Comparison of ENCODE assay signal across 28 cellular contexts in the genomic region with DNA sequence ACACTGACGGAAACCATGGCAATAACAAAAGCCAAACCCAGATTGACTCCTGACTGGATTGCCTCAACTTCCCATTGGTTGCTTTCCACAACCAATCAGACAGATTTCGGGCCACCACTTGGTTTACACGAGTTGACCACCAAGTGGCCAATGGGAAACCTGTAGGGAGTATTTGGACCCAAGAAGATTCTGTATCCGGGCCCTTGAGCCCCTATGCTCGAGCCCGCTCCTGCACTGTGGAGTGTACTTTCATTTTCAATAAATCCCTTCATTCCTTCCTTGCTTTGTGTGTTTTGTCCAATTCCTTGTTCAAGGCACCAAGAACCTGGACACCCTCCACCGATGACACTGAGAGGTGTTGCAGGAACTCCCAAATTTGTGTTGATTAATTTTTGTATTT.
"Had no signal": no experiment of that assay in that cellular context is flagged by ENCODE, and none has a peak within 500 bp of the region (broad histone marks: within the 10 kb centered on the region; RNA-seq: fewer than 3 reads in every experiment).

No MANE protein-coding gene starts in this region.

- H3K9me3 Mint-ChIP-seq: neural progenitor cell; stimulated activated effector memory CD8-positive, alpha-beta T cell treated with anti-CD3 and anti-CD28 coated beads, Interleukin-12 subunit alpha, Interleukin-12 subunit beta, amount 100 ng/mL, for 72 hours had no signal

- H3K4me2 ChIP-seq: hepatocyte, neural progenitor cell had no signal

- H3K27ac ChIP-seq: dorsolateral prefrontal cortex, gastrocnemius medialis, heart left ventricle, hepatocyte, neural progenitor cell, parathyroid adenoma, testis, tibial nerve, upper lobe of left lung, uterus had no signal

- H3K79me2 ChIP-seq: hepatocyte, parathyroid adenoma had no signal

- H3K9me3 ChIP-seq: gastrocnemius medialis, heart left ventricle, testis, tibial nerve, upper lobe of left lung, uterus had no signal

- H3K27me3 ChIP-seq: dorsolateral prefrontal cortex, gastrocnemius medialis, heart left ventricle, hepatocyte, neural progenitor cell, testis, tibial nerve, upper lobe of left lung, uterus had no signal

- H3K4me3 Mint-ChIP-seq: memory B cell; naive thymus-derived CD4-positive, alpha-beta T cell; nephron; neural progenitor cell; stimulated activated effector memory CD8-positive, alpha-beta T cell treated with anti-CD3 and anti-CD28 coated beads, Interleukin-12 subunit alpha, Interleukin-12 subunit beta, amount 100 ng/mL, for 72 hours had no signal

- FAIRE-seq: colon, kidney had no signal

- H3K36me3 Mint-ChIP-seq: memory B cell; naive thymus-derived CD4-positive, alpha-beta T cell; neural progenitor cell; stimulated activated effector memory CD8-positive, alpha-beta T cell treated with anti-CD3 and anti-CD28 coated beads, Interleukin-12 subunit alpha, Interleukin-12 subunit beta, amount 100 ng/mL, for 72 hours had no signal

- DNase-seq: dorsolateral prefrontal cortex; effector CD4-positive, alpha-beta T cell; foreskin fibroblast; gastrocnemius medialis; heart left ventricle; kidney; midbrain; naive thymus-derived CD4-positive, alpha-beta T cell; stimulated activated CD4-positive, alpha-beta T cell treated with anti-CD3 and anti-CD28 coated beads, Interleukin-2, amount 100 ng/mL, for 24 hours; stimulated activated CD4-positive, alpha-beta T cell treated with anti-CD3 and anti-CD28 coated beads, Interleukin-4, amount 100 ng/mL, for 24 hours; stimulated activated naive CD4-positive, alpha-beta T cell treated with Interleukin-2 at 50 U/mL for 16 hours; substantia nigra; testis; upper lobe of left lung; uterus had no signal

- H3K9ac ChIP-seq: neural progenitor cell, parathyroid adenoma had no signal

- H3K27ac Mint-ChIP-seq: memory B cell; naive thymus-derived CD4-positive, alpha-beta T cell; nephron; neural progenitor cell; progenitor cell of endocrine pancreas; stimulated activated effector memory CD8-positive, alpha-beta T cell treated with anti-CD3 and anti-CD28 coated beads, Interleukin-12 subunit alpha, Interleukin-12 subunit beta, amount 100 ng/mL, for 72 hours had no signal

- H3K36me3 ChIP-seq: gastrocnemius medialis, heart left ventricle, neural progenitor cell, tibial nerve, upper lobe of left lung, uterus had no signal

- H3K4me3 ChIP-seq: dorsolateral prefrontal cortex, gastrocnemius medialis, heart left ventricle, hepatocyte, lung, neural progenitor cell, testis, tibial nerve, upper lobe of left lung, uterus had no signal

- H3K4me1 ChIP-seq: gastrocnemius medialis, heart left ventricle, neural progenitor cell, parathyroid adenoma, testis, tibial nerve, uterus had no signal

- H2AFZ ChIP-seq: hepatocyte, neural progenitor cell, parathyroid adenoma had no signal

- ATAC-seq: esophagus mucosa; gastrocnemius medialis; heart left ventricle; left lobe of liver; naive thymus-derived CD4-positive, alpha-beta T cell; sciatic nerve; stimulated activated effector memory CD8-positive, alpha-beta T cell treated with anti-CD3 and anti-CD28 coated beads, Interleukin-12 subunit alpha, Interleukin-12 subunit beta, amount 100 ng/mL, for 72 hours had no signal

- H3K4me1 Mint-ChIP-seq: nephron; neural progenitor cell; stimulated activated effector memory CD8-positive, alpha-beta T cell treated with anti-CD3 and anti-CD28 coated beads, Interleukin-12 subunit alpha, Interleukin-12 subunit beta, amount 100 ng/mL, for 72 hours had no signal
